Comparison of ENCODE assay signal across 8 cellular contexts in genomic region chrX:153927936-153928760, GRCh38. TPM values are rescaled to one million over a fixed set of nuclear protein-coding genes. Genes with fewer than 3 reads are reported as not detected.
DNase-seq lines count a peak whose midpoint lies in the region; ATAC-seq and TF ChIP-seq lines count a peak whose summit lies in the region.

No MANE protein-coding gene starts in this region.

- TF ChIP-seq CTCF in Loucy (conservative IDR thresholded peaks at IDR 0.05; ENCODE audit: low read length) (0 out of 2 replicates have a peak, but pooled peaks have one; percentile 13), RWPE2 (IDR thresholded peaks at IDR 0.05; ENCODE audit: poor library complexity, severe bottlenecking) (peak; percentile 11), fibroblast of pulmonary artery (IDR thresholded peaks at IDR 0.05; ENCODE audit: low read length, missing control alignments) (no peak)

- no peaks in the 10 kb centered on the region for H3K27me3 Mint-ChIP-seq in natural killer cell treated with Interleukin-12 subunit alpha and Interleukin-12 subunit beta and Interleukin-15 and Interleukin-18, amount 100 ng/mL, for 72 hours

- no peaks in the 10 kb centered on the region for H3K9me3 Mint-ChIP-seq in natural killer cell treated with Interleukin-12 subunit alpha and Interleukin-12 subunit beta and Interleukin-15 and Interleukin-18, amount 100 ng/mL, for 72 hours

- H3K9me3 ChIP-seq in ES-I3 (ENCODE audit: control insufficient read depth, insufficient read depth, low read length) = no peaks in the 10 kb centered on the region
- no peaks in the 10 kb centered on the region for H3K9me3 ChIP-seq in Loucy (ENCODE audit: insufficient read depth, low read depth, low read length)
- no peaks in the 10 kb centered on the region for H3K9me3 ChIP-seq in RWPE2 (ENCODE audit: severe bottlenecking)

- no peaks in the 10 kb centered on the region for H3K9me2 ChIP-seq in Loucy (replicated peaks; ENCODE audit: low read depth, low read length)

- ATAC-seq in RWPE2 (ENCODE audit: low read depth) = peak; percentile 91
- ATAC-seq in natural killer cell treated with Interleukin-12 subunit alpha and Interleukin-12 subunit beta and Interleukin-15 and Interleukin-18, amount 100 ng/mL, for 72 hours = peak; percentile 87 to 91

- DNase-seq in H7 = peak; percentile 97
- DNase-seq in RWPE2 (ENCODE audit: low spot score) = peak; percentile 94
- DNase-seq in activated effector memory CD4-positive, alpha-beta T cell treated with Interleukin-2 at 50 U/mL for 16 hours = peak; percentile 91
- peak; percentile 98 for DNase-seq in fibroblast of pulmonary artery (ENCODE audit: low read depth)
- peak; percentile 98 for DNase-seq in natural killer cell treated with Interleukin-12 subunit alpha and Interleukin-12 subunit beta and Interleukin-15 and Interleukin-18, amount 100 ng/mL, for 72 hours (ENCODE audit: low spot score)
- DNase-seq in stimulated activated naive CD4-positive, alpha-beta T cell treated with Interleukin-2 at 50 U/mL for 16 hours (lab: John Stamatoyannopoulos, UW) = peak; percentile 91

- peaks cover 21 to 39% of the 10 kb centered on the region in 2 donors for H3K4me1 Mint-ChIP-seq in natural killer cell treated with Interleukin-12 subunit alpha and Interleukin-12 subunit beta and Interleukin-15 and Interleukin-18, amount 100 ng/mL, for 72 hours (ENCODE audit: low read depth in 2 of 2)

- peaks cover 7% of the 10 kb centered on the region; the same call in 1 of the 2 replicates for H3F3A ChIP-seq in Loucy (ENCODE audit: low read depth)

- H3K27ac Mint-ChIP-seq in natural killer cell treated with Interleukin-12 subunit alpha and Interleukin-12 subunit beta and Interleukin-15 and Interleukin-18, amount 100 ng/mL, for 72 hours = peak overlapping the region; percentile 93 to 95

- peaks cover 8% of the 10 kb centered on the region for H3K36me3 ChIP-seq in ES-I3 (ENCODE audit: insufficient read depth, low read length)
- H3K36me3 ChIP-seq in H7 (replicated peaks; ENCODE audit: control insufficient read depth, insufficient read depth, low read length) = peaks cover 2% of the 10 kb centered on the region
- no peaks in the 10 kb centered on the region for H3K36me3 ChIP-seq in Loucy (ENCODE audit: insufficient read depth, low read length)
- H3K36me3 ChIP-seq in RWPE2 (ENCODE audit: low read depth) = peaks cover 4% of the 10 kb centered on the region

- peak overlapping the region; percentile 80 for H3K4me2 ChIP-seq in Loucy (ENCODE audit: low read depth, low read length, poor library complexity, severe bottlenecking)

- peaks cover 59% of the 10 kb centered on the region for H3K79me2 ChIP-seq in Loucy (ENCODE audit: insufficient read depth, low read length)

- H3K4me1 ChIP-seq in ES-I3 (ENCODE audit: insufficient read depth, low read length) (peaks cover 14% of the 10 kb centered on the region), Loucy (ENCODE audit: insufficient read depth, low read length, poor library complexity, severe bottlenecking) (peaks cover 11% of the 10 kb centered on the region), RWPE2 (ENCODE audit: insufficient read depth, poor library complexity, severe bottlenecking) (no peaks in the 10 kb centered on the region)

- H3K27me3 ChIP-seq in H7 (ENCODE audit: control insufficient read depth, insufficient read depth, low read length) = no peaks in the 10 kb centered on the region
- H3K27me3 ChIP-seq in Loucy (ENCODE audit: insufficient read depth, low read length, poor library complexity, severe bottlenecking) = no peaks in the 10 kb centered on the region
- no peaks in the 10 kb centered on the region for H3K27me3 ChIP-seq in RWPE2 (ENCODE audit: insufficient read depth, poor library complexity, severe bottlenecking)

- H3K4me3 ChIP-seq in H7 (ENCODE audit: insufficient read depth, low read depth, low read length) (peak overlapping the region; percentile 66), Loucy (ENCODE audit: low read length, poor library complexity, severe bottlenecking) (peak overlapping the region; percentile 98), RWPE2 (ENCODE audit: severe bottlenecking) (peak overlapping the region; percentile 63), fibroblast of pulmonary artery (replicated peaks; ENCODE audit: low read depth, low read length) (peak overlapping the region; percentile 56)

- peaks cover 5% of the 10 kb centered on the region for H4K20me1 ChIP-seq in Loucy (ENCODE audit: insufficient read depth, low read length, poor library complexity, severe bottlenecking)

- H3K27ac ChIP-seq in RWPE2 (ENCODE audit: poor library complexity, severe bottlenecking) = peak overlapping the region; percentile 91

- H2AFZ ChIP-seq in Loucy (ENCODE audit: low read length) = no peak overlapping the region

- H3K4me3 Mint-ChIP-seq in natural killer cell treated with Interleukin-12 subunit alpha and Interleukin-12 subunit beta and Interleukin-15 and Interleukin-18, amount 100 ng/mL, for 72 hours = peak overlapping the region; percentile 89

- H3K9ac ChIP-seq in ES-I3 (ENCODE audit: low read depth, low read length) = peak overlapping the region; percentile 63
- peak overlapping the region; percentile 100 for H3K9ac ChIP-seq in Loucy (ENCODE audit: low read depth, low read length, poor library complexity, severe bottlenecking)

- H3K36me3 Mint-ChIP-seq in natural killer cell treated with Interleukin-12 subunit alpha and Interleukin-12 subunit beta and Interleukin-15 and Interleukin-18, amount 100 ng/mL, for 72 hours = no peaks in the 10 kb centered on the region

RNA-seq across cellular contexts. Expression of gene ARHGAP4, which starts 2.1 kb away (rescaled TPM):
- total RNA-seq in H7 (2014; rRNA removed; shearing (Covaris generic)) = 39.4 and 51.3 TPM in 2 replicates
- total RNA-seq in natural killer cell treated with Interleukin-12 subunit alpha and Interleukin-12 subunit beta and Interleukin-15 and Interleukin-18, amount 100 ng/mL, for 72 hours = 100 to 1,000 TPM; 155 to 276 TPM

RNA-seq across cellular contexts. Expression of gene NAA10, which starts 6.7 kb away (rescaled TPM):
- 86.7 and 97.4 TPM in 2 replicates for total RNA-seq in H7 (2014; rRNA removed; shearing (Covaris generic))
- 100 to 1,000 TPM; 115 to 175 TPM for total RNA-seq in natural killer cell treated with Interleukin-12 subunit alpha and Interleukin-12 subunit beta and Interleukin-15 and Interleukin-18, amount 100 ng/mL, for 72 hours

RNA-seq across cellular contexts. Expression of gene RENBP, which starts 16.3 kb away (rescaled TPM):
- total RNA-seq in H7 (2014; rRNA removed; shearing (Covaris generic)) = 17.9 and 18.3 TPM in 2 replicates
- 1 to 10 TPM; 4.8 to 5.4 TPM for total RNA-seq in natural killer cell treated with Interleukin-12 subunit alpha and Interleukin-12 subunit beta and Interleukin-15 and Interleukin-18, amount 100 ng/mL, for 72 hours

RNA-seq across cellular contexts. Expression of gene AVPR2, which starts 23.7 kb away (rescaled TPM):
- not detected in 2 replicates for total RNA-seq in H7 (2014; rRNA removed; shearing (Covaris generic))
- total RNA-seq in natural killer cell treated with Interleukin-12 subunit alpha and Interleukin-12 subunit beta and Interleukin-15 and Interleukin-18, amount 100 ng/mL, for 72 hours = not detected

RNA-seq across cellular contexts. Expression of gene L1CAM, which starts 42.2 kb away (rescaled TPM):
- total RNA-seq in H7 (2014; rRNA removed; shearing (Covaris generic)) = 9.9 and 17.0 TPM in 2 replicates
- total RNA-seq in natural killer cell treated with Interleukin-12 subunit alpha and Interleukin-12 subunit beta and Interleukin-15 and Interleukin-18, amount 100 ng/mL, for 72 hours = 1 to 10 TPM in 1 of 2 donors, under 1 TPM in 1; 0.74 to 1.2 TPM

Comparison
In these comparisons a context has a peak if more than half of its experiments do, and no peak if none do; other contexts are left out.
1. Peak in every context shown above with its lines: DNase-seq, ATAC-seq, H3K4me3 ChIP-seq and H3K27ac ChIP-seq.